Comparison of ENCODE assay signal across 15 cellular contexts in genomic region chr3:151911462-151911861, GRCh38. TPM values are rescaled to one million over a fixed set of nuclear protein-coding genes. Genes with fewer than 3 reads are reported as not detected.
DNase-seq lines count a peak whose midpoint lies in the region; ATAC-seq and TF ChIP-seq lines count a peak whose summit lies in the region.
"Had no signal": no experiment of that assay in that cellular context is flagged by ENCODE, and none has a peak within 500 bp of the region (broad histone marks: within the 10 kb centered on the region; RNA-seq: fewer than 3 reads in every experiment).

No MANE protein-coding gene starts in this region.

- no peak for TF ChIP-seq RAD21 in IMR-90 (IDR thresholded peaks at IDR 0.05; ENCODE audit: low read length)

- no peak overlapping the region for H3K4me3 ChIP-seq in IMR-90 (ENCODE audit: insufficient read depth, low read depth, low read length)
- H3K4me3 ChIP-seq in ascending aorta, result no peak overlapping the region
- peak overlapping the region; percentile 27 for H3K4me3 ChIP-seq in endodermal cell (ENCODE audit: low read length)

- no peak for TF ChIP-seq POLR2A in IMR-90 (IDR thresholded peaks at IDR 0.05; ENCODE audit: low read depth, low read length)

- no peak overlapping the region for H3K27ac Mint-ChIP-seq in endodermal cell
- H3K27ac Mint-ChIP-seq in osteocyte (ENCODE audit: unreplicated experiment), result peak overlapping the region; percentile 43
- H3K27ac Mint-ChIP-seq: CD4-positive, alpha-beta T cell; H9 had no signal

- no peak overlapping the region for H2BK15ac ChIP-seq in IMR-90 (ENCODE audit: low read depth, low read length)

- H2BK20ac ChIP-seq in IMR-90 (ENCODE audit: low read depth, low read length), result peak overlapping the region; percentile 54; the same call in 1 of the 2 replicates

- H2AK5ac ChIP-seq in IMR-90 (ENCODE audit: low read depth, low read length), result no peak overlapping the region

- H4K5ac ChIP-seq in IMR-90 (ENCODE audit: low read depth, low read length), result no peak overlapping the region

- in situ Hi-C loops in IMR-90 (cut with MboI; ENCODE audit: low sequenced_read_pairs), result loop anchor here (5.0 kb wide), 1 partner anchor 474 kb away; no protein-coding TSS in a partner anchor

- POLR2A ChIA-PET in IMR-90 (lab: Charles Lee; ENCODE audit: unreplicated experiment), result no interaction called here

- no CpG with 5 or more reads among the region's 1 CpG for WGBS in IMR-90 (ENCODE audit: extremely low coverage in 2 of 2, insufficient read length in 1 of 2), 2 experiments
- WGBS in endodermal cell (ENCODE audit: insufficient coverage in 1 of 2, insufficient read length in 1 of 2), 2 experiments, result 86 to 90% methylated on average over 1 of the region's 1 CpG

- no peak overlapping the region for H2AK9ac ChIP-seq in IMR-90 (replicated peaks; ENCODE audit: low read depth, low read length, poor library complexity)

- BruUV-seq in IMR-90 (replicated peaks; lab: Mats Ljungman, UMichigan), result no TSS peak

- dilution Hi-C loops in IMR-90 (cut with HindIII; ENCODE audit: low sequenced_read_pairs, unreplicated experiment), result no loop called here

- no peak overlapping the region for H3K4ac ChIP-seq in IMR-90 (ENCODE audit: low read depth, low read length)

- TF ChIP-seq CTCF in IMR-90 (conservative IDR thresholded peaks at IDR 0.05; ENCODE audit: low read depth, low read length), result no peak
- no peak for TF ChIP-seq CTCF in ascending aorta (IDR thresholded peaks at IDR 0.05)
- no peak for TF ChIP-seq CTCF in endodermal cell (conservative IDR thresholded peaks at IDR 0.05)
- no peak for TF ChIP-seq CTCF in osteocyte (IDR thresholded peaks at IDR 0.05)

- no peak overlapping the region for H3K4me3 Mint-ChIP-seq in endodermal cell
- no peak overlapping the region for H3K4me3 Mint-ChIP-seq in osteocyte (ENCODE audit: unreplicated experiment)
- H3K4me3 Mint-ChIP-seq: CD4-positive, alpha-beta T cell; H9 had no signal

- no peak overlapping the region for H3K9ac ChIP-seq in IMR-90 (ENCODE audit: low read depth, low read length)
- H3K9ac ChIP-seq in endodermal cell (ENCODE audit: extremely low read depth, low read length, poor library complexity, severe bottlenecking), result no peak overlapping the region

- no peak overlapping the region; the same call in 1 of the 2 replicates for H3K18ac ChIP-seq in IMR-90 (ENCODE audit: low read depth, low read length)

- H3K27me3 Mint-ChIP-seq in endodermal cell (ENCODE audit: insufficient read depth), result peaks cover 3% of the 10 kb centered on the region
- no peaks in the 10 kb centered on the region for H3K27me3 Mint-ChIP-seq in osteocyte (ENCODE audit: unreplicated experiment)
- H3K27me3 Mint-ChIP-seq: CD4-positive, alpha-beta T cell had no signal

- no peak overlapping the region for H3K56ac ChIP-seq in IMR-90 (ENCODE audit: extremely low read depth, insufficient read depth, low read length)

- H2AFZ ChIP-seq in IMR-90 (replicated peaks; ENCODE audit: low read length, poor library complexity), result no peak overlapping the region

- no peak overlapping the region for H4K91ac ChIP-seq in IMR-90 (ENCODE audit: insufficient read depth, low read depth, low read length)

- no peaks in the 10 kb centered on the region for H3K9me3 ChIP-seq in IMR-90 (ENCODE audit: control insufficient read depth, insufficient read depth, low read length)
- no peaks in the 10 kb centered on the region for H3K9me3 ChIP-seq in ascending aorta
- H3K9me3 ChIP-seq in endodermal cell (ENCODE audit: control insufficient read depth, low read length), result peaks cover 15% of the 10 kb centered on the region
- H3K9me3 ChIP-seq: Caco-2 had no signal

- CTCF ChIA-PET in IMR-90 (lab: Yijun Ruan, JAX), result no interaction called here

- DNase-seq in IMR-90 (no peak), ascending aorta (ENCODE audit: low spot score in 2 of 2) (no peak), endodermal cell (no peak), osteocyte (ENCODE audit: extremely low spot score, unreplicated experiment) (no peak), NCI-H2227 (lab: John Stamatoyannopoulos, UW; ENCODE audit: unreplicated experiment) (no peak), NCI-H2081 treated with DMSO at 0.1 percent for 48 hours (lab: John Stamatoyannopoulos, UW) (no peak)
- DNase-seq in activated naive CD4-positive, alpha-beta T cell treated with anti-CD3 and anti-CD28 coated beads, Interleukin-2, amount 50 U/mL, for 16 hours, result no peak
- DNase-seq: ACHN; AML-193; Caco-2; CD4-positive, alpha-beta T cell; H9 had no signal

- no peak overlapping the region for H3K23ac ChIP-seq in IMR-90 (ENCODE audit: low read depth, low read length)

- H3K27me3 ChIP-seq in IMR-90 (ENCODE audit: control insufficient read depth, insufficient read depth, low read length) (no peaks in the 10 kb centered on the region), ascending aorta (no peaks in the 10 kb centered on the region), endodermal cell (ENCODE audit: control insufficient read depth, insufficient read depth, low read length, poor library complexity, severe bottlenecking) (peaks cover 14% of the 10 kb centered on the region)

- intact Hi-C loops in IMR-90 (cut with micrococcal nuclease) (no loop called here), ascending aorta (cut with DNase I) (loop anchor here (10.0 kb wide), 1 partner anchor 137 kb away; no protein-coding TSS in a partner anchor)

- H2BK5ac ChIP-seq in IMR-90 (ENCODE audit: low read depth, low read length, poor library complexity, severe bottlenecking), result no peak overlapping the region

- no peaks in the 10 kb centered on the region for H4K20me1 ChIP-seq in IMR-90 (ENCODE audit: insufficient read depth, low read length)

- no peaks in the 10 kb centered on the region for H3K9me3 Mint-ChIP-seq in endodermal cell
- H3K9me3 Mint-ChIP-seq in osteocyte (ENCODE audit: unreplicated experiment), result peaks cover 11% of the 10 kb centered on the region
- H3K9me3 Mint-ChIP-seq: CD4-positive, alpha-beta T cell; H9 had no signal

- H3K36me3 Mint-ChIP-seq in endodermal cell (ENCODE audit: low read depth), result no peaks in the 10 kb centered on the region
- H3K36me3 Mint-ChIP-seq in osteocyte (ENCODE audit: unreplicated experiment), result no peaks in the 10 kb centered on the region

- no peak for ATAC-seq in IMR-90 (ENCODE audit: low read depth)

- H3K4me2 ChIP-seq in IMR-90 (ENCODE audit: low read depth, low read length), result no peak overlapping the region

- H3K27ac ChIP-seq in IMR-90 (ENCODE audit: insufficient read depth, low read length), result no peak overlapping the region
- H3K27ac ChIP-seq in ascending aorta, result peak overlapping the region; percentile 19 to 61
- no peak overlapping the region for H3K27ac ChIP-seq in endodermal cell (ENCODE audit: low read depth, low read length)
- H3K27ac ChIP-seq: C4-2B had no signal

- no peak overlapping the region for H4K8ac ChIP-seq in IMR-90 (ENCODE audit: low read depth in 2 of 2, low read length in 2 of 2)

- no peaks in the 10 kb centered on the region; the same call in 1 of the 2 replicates for H3K9me1 ChIP-seq in IMR-90 (ENCODE audit: insufficient read depth, low read length)

- peaks cover 5% of the 10 kb centered on the region; the same call in 1 of the 2 replicates for H3K4me1 ChIP-seq in IMR-90 (ENCODE audit: control insufficient read depth, insufficient read depth, low read length)
- peaks cover 6% of the 10 kb centered on the region in 2 donors for H3K4me1 ChIP-seq in ascending aorta
- no peaks in the 10 kb centered on the region for H3K4me1 ChIP-seq in endodermal cell (ENCODE audit: control insufficient read depth, insufficient read depth, low read length)
- H3K4me1 ChIP-seq: Caco-2 had no signal

- no peak overlapping the region for H3K14ac ChIP-seq in IMR-90 (replicated peaks; ENCODE audit: low read depth, low read length)

- H3K79me1 ChIP-seq in IMR-90 (ENCODE audit: low read depth in 1 of 2, low read length in 2 of 2), result no peaks in the 10 kb centered on the region

- H3K4me1 Mint-ChIP-seq in endodermal cell (peaks cover 5% of the 10 kb centered on the region), osteocyte (ENCODE audit: unreplicated experiment) (peaks cover 22% of the 10 kb centered on the region)
- H3K4me1 Mint-ChIP-seq: H9 had no signal

- H3K36me3 ChIP-seq in IMR-90 (ENCODE audit: control insufficient read depth, insufficient read depth, low read length) (no peaks in the 10 kb centered on the region), ascending aorta (no peaks in the 10 kb centered on the region), endodermal cell (ENCODE audit: control insufficient read depth, insufficient read depth, low read length) (no peaks in the 10 kb centered on the region)

- peak overlapping the region; percentile 55; the same call in 1 of the 2 replicates for H2BK120ac ChIP-seq in IMR-90 (ENCODE audit: low read depth, low read length)

TF ChIP-seq in IMR-90, 13 proteins besides CTCF, POLR2A, EP300 and RAD21 (continues in another document):
- TF ChIP-seq SMC3 (IDR thresholded peaks at IDR 0.05; ENCODE audit: low read depth, low read length) (no peak), ELK1 (IDR thresholded peaks at IDR 0.05; ENCODE audit: borderline replicate concordance, low read depth, low read length) (no peak), FOS (IDR thresholded peaks at IDR 0.05; ENCODE audit: low read depth, low read length) (no peak), MAZ (IDR thresholded peaks at IDR 0.05; ENCODE audit: borderline replicate concordance, low read depth, low read length) (no peak), RCOR1 (IDR thresholded peaks at IDR 0.05; ENCODE audit: insufficient replicate concordance, low read length) (no peak), MAFK (IDR thresholded peaks at IDR 0.05; ENCODE audit: low read depth, low read length) (no peak), CEBPB (IDR thresholded peaks at IDR 0.05; ENCODE audit: low read depth, low read length) (no peak), RFX5 (IDR thresholded peaks at IDR 0.05; ENCODE audit: low read depth, low read length) (no peak), MXI1 (IDR thresholded peaks at IDR 0.05; ENCODE audit: borderline replicate concordance, low read depth, low read length) (no peak), NFE2L2 (IDR thresholded peaks at IDR 0.05; ENCODE audit: low read depth, low read length) (no peak)

RNA-seq across cellular contexts. Expression of gene SUCNR1, which starts 38.0 kb away (rescaled TPM):
- total RNA-seq in IMR-90 (2012; rRNA removed) (not detected in 2 replicates), ascending aorta (3.1 TPM), endodermal cell (not detected), osteocyte (not detected in 2 replicates)
- not detected in 2 replicates for polyA plus RNA-seq in IMR-90 (2012; rRNA removed)
- polyA plus RNA-seq in IMR-90 (2012; cell fraction: cytosol; rRNA removed), result not detected in 2 replicates
- not detected in 2 replicates for polyA plus RNA-seq in IMR-90 (2012; cell fraction: nucleus; rRNA removed; ENCODE audit: low replicate concordance)
- 0.07 TPM for polyA plus RNA-seq in endodermal cell (2013, experiment 1 of 2)
- polyA plus RNA-seq in endodermal cell (2013, experiment 2 of 2), result 0.08 TPM
- total RNA-seq: Caco-2; CD4-positive, alpha-beta T cell; H1; H9 had no signal
- polyA plus RNA-seq: BJ, H1 had no signal

Comparison
In these comparisons a context has a peak if more than half of its experiments do, and no peak if none do; other contexts are left out.
1. H3K27ac ChIP-seq: peak in ascending aorta (2 of 2); none in IMR-90 (single experiment) and endodermal cell (single experiment).